In the genomic region with DNA sequence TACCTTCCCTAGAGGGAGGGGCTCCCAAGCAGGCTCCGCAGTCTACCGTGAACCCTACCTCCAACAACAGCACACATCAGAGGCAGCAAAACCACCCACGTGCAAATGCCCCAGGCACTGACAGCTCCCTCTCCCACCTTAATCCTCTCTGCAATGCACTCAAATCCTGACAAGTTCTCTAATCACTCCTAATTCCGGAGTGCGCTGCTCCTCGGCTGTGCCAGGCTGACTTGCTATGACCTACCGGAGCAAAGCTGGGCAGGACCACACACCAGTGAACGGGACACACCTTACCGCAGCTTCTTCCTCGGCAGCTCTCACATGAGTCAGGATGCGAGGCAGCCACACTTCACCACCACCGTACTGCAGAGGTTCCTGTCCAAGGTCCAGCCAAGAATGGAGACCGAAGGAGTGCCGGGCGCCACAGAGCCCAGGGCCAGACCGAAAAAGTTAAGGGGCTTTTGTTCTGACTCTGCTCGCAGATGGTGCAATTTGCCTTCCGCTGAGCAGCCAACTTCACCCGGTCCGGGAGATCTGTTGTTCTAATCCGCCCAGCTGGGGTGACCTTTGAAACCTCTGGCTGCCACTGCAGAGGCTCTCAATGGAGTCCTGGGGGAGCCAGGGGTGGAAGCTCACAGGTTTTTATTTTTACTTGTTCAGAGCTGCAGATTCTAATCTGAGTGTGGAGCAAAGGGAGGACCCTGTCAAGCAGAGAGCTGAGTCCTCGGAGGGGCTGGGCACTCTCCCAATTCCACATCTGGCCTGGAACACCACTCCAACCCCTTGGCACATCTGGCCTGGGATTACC, we compare ENCODE assay signal across 1 cellular context.
A peak's percentile ranks its signal among the peaks of the same experiment; 100 is the strongest.
TF ChIP-seq lines count a peak whose summit lies in the region.

No MANE protein-coding gene starts in this region.

TF ChIP-seq in HepG2, 621 proteins besides CTCF, POLR2A, EP300 and RAD21 (continued from another document and continues in another):
- peak; percentile 49; the same call in 1 of the 2 replicates for TF ChIP-seq GATAD2A (CRISPR knock-in tag; IDR thresholded peaks at IDR 0.05)
- no peak for TF ChIP-seq ZNF414 (CRISPR knock-in tag; IDR thresholded peaks at IDR 0.05)
- no peak for TF ChIP-seq ADNP (CRISPR knock-in tag; IDR thresholded peaks at IDR 0.05)
- peak; percentile 50; the same call in 1 of the 2 replicates for TF ChIP-seq ETV5 (CRISPR knock-in tag; IDR thresholded peaks at IDR 0.05; ENCODE audit: borderline replicate concordance)
- no peak for TF ChIP-seq ZNF724P (CRISPR knock-in tag; IDR thresholded peaks at IDR 0.05; ENCODE audit: borderline replicate concordance)
- TF ChIP-seq CCAR2 (optimal IDR thresholded peaks at IDR 0.05; ENCODE audit: low read depth, low read length): no peak
- no peak for TF ChIP-seq ZNF549 (CRISPR knock-in tag; IDR thresholded peaks at IDR 0.05)
- TF ChIP-seq BRCA1 (CRISPR knock-in tag; IDR thresholded peaks at IDR 0.05): 0 out of 2 replicates have a peak, but pooled peaks have one; percentile 43
- TF ChIP-seq, protein P1, sequence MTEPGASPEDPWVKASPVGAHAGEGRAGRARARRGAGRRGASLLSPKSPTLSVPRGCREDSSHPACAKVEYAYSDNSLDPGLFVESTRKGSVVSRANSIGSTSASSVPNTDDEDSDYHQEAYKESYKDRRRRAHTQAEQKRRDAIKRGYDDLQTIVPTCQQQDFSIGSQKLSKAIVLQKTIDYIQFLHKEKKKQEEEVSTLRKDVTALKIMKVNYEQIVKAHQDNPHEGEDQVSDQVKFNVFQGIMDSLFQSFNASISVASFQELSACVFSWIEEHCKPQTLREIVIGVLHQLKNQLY (CRISPR knock-in tag; IDR thresholded peaks at IDR 0.05): no peak
- no peak for TF ChIP-seq U2AF2 (IDR thresholded peaks at IDR 0.05; ENCODE audit: low read depth, low read length)
- TF ChIP-seq ZBTB7A (CRISPR knock-in tag; IDR thresholded peaks at IDR 0.05): no peak
- no peak for TF ChIP-seq ZNF674 (CRISPR knock-in tag; IDR thresholded peaks at IDR 0.05; ENCODE audit: low read depth)
- TF ChIP-seq ZNF841 (CRISPR knock-in tag; IDR thresholded peaks at IDR 0.05; ENCODE audit: borderline replicate concordance): no peak
- TF ChIP-seq, protein P2, sequence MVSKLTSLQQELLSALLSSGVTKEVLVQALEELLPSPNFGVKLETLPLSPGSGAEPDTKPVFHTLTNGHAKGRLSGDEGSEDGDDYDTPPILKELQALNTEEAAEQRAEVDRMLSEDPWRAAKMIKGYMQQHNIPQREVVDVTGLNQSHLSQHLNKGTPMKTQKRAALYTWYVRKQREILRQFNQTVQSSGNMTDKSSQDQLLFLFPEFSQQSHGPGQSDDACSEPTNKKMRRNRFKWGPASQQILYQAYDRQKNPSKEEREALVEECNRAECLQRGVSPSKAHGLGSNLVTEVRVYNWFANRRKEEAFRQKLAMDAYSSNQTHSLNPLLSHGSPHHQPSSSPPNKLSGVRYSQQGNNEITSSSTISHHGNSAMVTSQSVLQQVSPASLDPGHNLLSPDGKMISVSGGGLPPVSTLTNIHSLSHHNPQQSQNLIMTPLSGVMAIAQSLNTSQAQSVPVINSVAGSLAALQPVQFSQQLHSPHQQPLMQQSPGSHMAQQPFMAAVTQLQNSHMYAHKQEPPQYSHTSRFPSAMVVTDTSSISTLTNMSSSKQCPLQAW (CRISPR knock-in tag; IDR thresholded peaks at IDR 0.05): no peak
- TF ChIP-seq PTBP1 (IDR thresholded peaks at IDR 0.05; ENCODE audit: low read depth, low read length, poor library complexity, severe bottlenecking): no peak
- TF ChIP-seq NFE2L2 (IDR thresholded peaks at IDR 0.05; ENCODE audit: low read length): no peak
- TF ChIP-seq TEAD3 (CRISPR knock-in tag; optimal IDR thresholded peaks at IDR 0.05; ENCODE audit: borderline replicate concordance): peak; percentile 24
- TF ChIP-seq, protein P3, sequence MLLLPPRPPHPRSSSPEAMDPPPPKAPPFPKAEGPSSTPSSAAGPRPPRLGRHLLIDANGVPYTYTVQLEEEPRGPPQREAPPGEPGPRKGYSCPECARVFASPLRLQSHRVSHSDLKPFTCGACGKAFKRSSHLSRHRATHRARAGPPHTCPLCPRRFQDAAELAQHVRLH (CRISPR knock-in tag; IDR thresholded peaks at IDR 0.05; ENCODE audit: borderline replicate concordance, low read depth): no peak
- TF ChIP-seq PHF20 (CRISPR knock-in tag; IDR thresholded peaks at IDR 0.05): no peak
- TF ChIP-seq YEATS2 (CRISPR knock-in tag; IDR thresholded peaks at IDR 0.05; ENCODE audit: borderline replicate concordance): no peak
- peak; percentile 43; the same call in 1 of the 2 replicates for TF ChIP-seq ZFY (CRISPR knock-in tag; IDR thresholded peaks at IDR 0.05)
- TF ChIP-seq PREB (CRISPR knock-in tag; IDR thresholded peaks at IDR 0.05): no peak
- 0 out of 2 replicates have a peak, but pooled peaks have one; percentile 42 for TF ChIP-seq ZBTB38 (CRISPR knock-in tag; IDR thresholded peaks at IDR 0.05)
- TF ChIP-seq ZNF790 (CRISPR knock-in tag; IDR thresholded peaks at IDR 0.05; ENCODE audit: borderline replicate concordance): no peak
- 0 out of 2 replicates have a peak, but pooled peaks have one; percentile 51 for TF ChIP-seq GTF3A (CRISPR knock-in tag; conservative IDR thresholded peaks at IDR 0.05)
- TF ChIP-seq, protein P4, sequence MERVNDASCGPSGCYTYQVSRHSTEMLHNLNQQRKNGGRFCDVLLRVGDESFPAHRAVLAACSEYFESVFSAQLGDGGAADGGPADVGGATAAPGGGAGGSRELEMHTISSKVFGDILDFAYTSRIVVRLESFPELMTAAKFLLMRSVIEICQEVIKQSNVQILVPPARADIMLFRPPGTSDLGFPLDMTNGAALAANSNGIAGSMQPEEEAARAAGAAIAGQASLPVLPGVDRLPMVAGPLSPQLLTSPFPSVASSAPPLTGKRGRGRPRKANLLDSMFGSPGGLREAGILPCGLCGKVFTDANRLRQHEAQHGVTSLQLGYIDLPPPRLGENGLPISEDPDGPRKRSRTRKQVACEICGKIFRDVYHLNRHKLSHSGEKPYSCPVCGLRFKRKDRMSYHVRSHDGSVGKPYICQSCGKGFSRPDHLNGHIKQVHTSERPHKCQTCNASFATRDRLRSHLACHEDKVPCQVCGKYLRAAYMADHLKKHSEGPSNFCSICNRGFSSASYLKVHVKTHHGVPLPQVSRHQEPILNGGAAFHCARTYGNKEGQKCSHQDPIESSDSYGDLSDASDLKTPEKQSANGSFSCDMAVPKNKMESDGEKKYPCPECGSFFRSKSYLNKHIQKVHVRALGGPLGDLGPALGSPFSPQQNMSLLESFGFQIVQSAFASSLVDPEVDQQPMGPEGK (CRISPR knock-in tag; IDR thresholded peaks at IDR 0.05): no peak; the same call in 1 of the 2 replicates
- no peak for TF ChIP-seq CHD2 (IDR thresholded peaks at IDR 0.05; ENCODE audit: low read depth, low read length)
- TF ChIP-seq SYNCRIP (IDR thresholded peaks at IDR 0.05; ENCODE audit: insufficient read depth, low read depth, low read length): no peak
- no peak; the same call in 1 of the 2 replicates for TF ChIP-seq NR0B2 (CRISPR knock-in tag; IDR thresholded peaks at IDR 0.05)
- TF ChIP-seq CEBPB (IDR thresholded peaks at IDR 0.05; ENCODE audit: borderline replicate concordance, low read depth, low read length): peak; percentile 59; the same call in 1 of the 2 replicates
- peak; percentile 26; the same call in 1 of the 2 replicates for TF ChIP-seq THAP11 (CRISPR knock-in tag; IDR thresholded peaks at IDR 0.05)
- TF ChIP-seq CENPX (CRISPR knock-in tag; IDR thresholded peaks at IDR 0.05): no peak
- TF ChIP-seq ZNF740 (CRISPR knock-in tag; IDR thresholded peaks at IDR 0.05): 0 out of 2 replicates have a peak, but pooled peaks have one; percentile 20
- TF ChIP-seq IRX3 (CRISPR knock-in tag; IDR thresholded peaks at IDR 0.05; ENCODE audit: borderline replicate concordance, low read depth): no peak
- no peak for TF ChIP-seq MBD4 (IDR thresholded peaks at IDR 0.05; ENCODE audit: borderline replicate concordance, low read length)
- TF ChIP-seq NR2F6 (IDR thresholded peaks at IDR 0.05): no peak; the same call in 1 of the 2 replicates
- peak; percentile 35; the same call in 1 of the 2 replicates for TF ChIP-seq NR2F6 (CRISPR knock-in tag; IDR thresholded peaks at IDR 0.05)
- TF ChIP-seq ZNF709 (CRISPR knock-in tag; IDR thresholded peaks at IDR 0.05): peak; percentile 57; the same call in 1 of the 2 replicates
- no peak for TF ChIP-seq SP1 (IDR thresholded peaks at IDR 0.05)
- TF ChIP-seq SP1 (CRISPR knock-in tag; IDR thresholded peaks at IDR 0.05): no peak
- TF ChIP-seq NCOA2 (CRISPR knock-in tag; IDR thresholded peaks at IDR 0.05): no peak; the same call in 1 of the 2 replicates
- TF ChIP-seq ZNF253 (CRISPR knock-in tag; IDR thresholded peaks at IDR 0.05; ENCODE audit: borderline replicate concordance): no peak
- TF ChIP-seq ZMYM3 (CRISPR knock-in tag; IDR thresholded peaks at IDR 0.05): no peak
- no peak for TF ChIP-seq ZNF354B (CRISPR knock-in tag; IDR thresholded peaks at IDR 0.05)
- 0 out of 2 replicates have a peak, but pooled peaks have one; percentile 19 for TF ChIP-seq ZNF230 (CRISPR knock-in tag; IDR thresholded peaks at IDR 0.05)
- TF ChIP-seq GPN1 (CRISPR knock-in tag; IDR thresholded peaks at IDR 0.05; ENCODE audit: borderline replicate concordance): no peak
- TF ChIP-seq, protein P5, sequence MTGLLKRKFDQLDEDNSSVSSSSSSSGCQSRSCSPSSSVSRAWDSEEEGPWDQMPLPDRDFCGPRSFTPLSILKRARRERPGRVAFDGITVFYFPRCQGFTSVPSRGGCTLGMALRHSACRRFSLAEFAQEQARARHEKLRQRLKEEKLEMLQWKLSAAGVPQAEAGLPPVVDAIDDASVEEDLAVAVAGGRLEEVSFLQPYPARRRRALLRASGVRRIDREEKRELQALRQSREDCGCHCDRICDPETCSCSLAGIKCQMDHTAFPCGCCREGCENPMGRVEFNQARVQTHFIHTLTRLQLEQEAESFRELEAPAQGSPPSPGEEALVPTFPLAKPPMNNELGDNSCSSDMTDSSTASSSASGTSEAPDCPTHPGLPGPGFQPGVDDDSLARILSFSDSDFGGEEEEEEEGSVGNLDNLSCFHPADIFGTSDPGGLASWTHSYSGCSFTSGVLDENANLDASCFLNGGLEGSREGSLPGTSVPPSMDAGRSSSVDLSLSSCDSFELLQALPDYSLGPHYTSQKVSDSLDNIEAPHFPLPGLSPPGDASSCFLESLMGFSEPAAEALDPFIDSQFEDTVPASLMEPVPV (CRISPR knock-in tag; IDR thresholded peaks at IDR 0.05): no peak
- TF ChIP-seq ZNF513 (CRISPR knock-in tag; conservative IDR thresholded peaks at IDR 0.05): no peak
- TF ChIP-seq, protein P6, sequence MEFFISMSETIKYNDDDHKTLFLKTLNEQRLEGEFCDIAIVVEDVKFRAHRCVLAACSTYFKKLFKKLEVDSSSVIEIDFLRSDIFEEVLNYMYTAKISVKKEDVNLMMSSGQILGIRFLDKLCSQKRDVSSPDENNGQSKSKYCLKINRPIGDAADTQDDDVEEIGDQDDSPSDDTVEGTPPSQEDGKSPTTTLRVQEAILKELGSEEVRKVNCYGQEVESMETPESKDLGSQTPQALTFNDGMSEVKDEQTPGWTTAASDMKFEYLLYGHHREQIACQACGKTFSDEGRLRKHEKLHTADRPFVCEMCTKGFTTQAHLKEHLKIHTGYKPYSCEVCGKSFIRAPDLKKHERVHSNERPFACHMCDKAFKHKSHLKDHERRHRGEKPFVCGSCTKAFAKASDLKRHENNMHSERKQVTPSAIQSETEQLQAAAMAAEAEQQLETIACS (CRISPR knock-in tag; IDR thresholded peaks at IDR 0.05): no peak
- no peak for TF ChIP-seq MYPOP (CRISPR knock-in tag; IDR thresholded peaks at IDR 0.05)
- TF ChIP-seq ZBTB8A (CRISPR knock-in tag; IDR thresholded peaks at IDR 0.05; ENCODE audit: borderline replicate concordance, low read depth): peak; percentile 71; the same call in 1 of the 2 replicates
